8 cellular contexts compared by ENCODE assay signal in genomic region chrX:118726887-118727685, GRCh38. TPM values are rescaled to one million over a fixed set of nuclear protein-coding genes. Genes with fewer than 3 reads are reported as not detected.
A peak's percentile ranks its signal among the peaks of the same experiment; 100 is the strongest.
DNase-seq lines count a peak whose midpoint lies in the region; ATAC-seq, FAIRE-seq and TF ChIP-seq lines count a peak whose summit lies in the region.

Gene IL13RA1 (plus strand): TSS chrX:118727606. CDS start chrX:118727639, 33 bp downstream.

- H3K4me1 ChIP-seq in ACC112 (ENCODE audit: control insufficient read depth, insufficient read depth, low read length, unreplicated experiment) = peaks cover 36% of the 10 kb centered on the region

- peak within 1 kb of the TSS; percentile 83 for H3K4me3 ChIP-seq in ACC112 (ENCODE audit: low read depth, low read length)

- no peak for TF ChIP-seq CTCF in neural crest cell (conservative IDR thresholded peaks at IDR 0.05)

- H3K27ac ChIP-seq in ACC112 (ENCODE audit: low read depth, low read length) = peak within 1 kb of the TSS; percentile 78

- H3K4me1 Mint-ChIP-seq in activated naive CD4-positive, alpha-beta T cell treated with anti-CD3 and anti-CD28 coated beads, Interleukin-2, amount 50 U/mL, for 24 hours = no peaks in the 10 kb centered on the region
- H3K4me1 Mint-ChIP-seq in neural crest cell = peaks cover 13% of the 10 kb centered on the region

- no peak within 1 kb of the TSS for H3K27ac Mint-ChIP-seq in activated naive CD4-positive, alpha-beta T cell treated with anti-CD3 and anti-CD28 coated beads, Interleukin-2, amount 50 U/mL, for 24 hours
- no peak within 1 kb of the TSS for H3K27ac Mint-ChIP-seq in neural crest cell (ENCODE audit: unreplicated experiment)

- H3K9me3 Mint-ChIP-seq in activated naive CD4-positive, alpha-beta T cell treated with anti-CD3 and anti-CD28 coated beads, Interleukin-2, amount 50 U/mL, for 24 hours = no peaks in the 10 kb centered on the region
- peaks cover 3% of the 10 kb centered on the region for H3K9me3 Mint-ChIP-seq in neural crest cell

- H2AFZ ChIP-seq in ACC112 (ENCODE audit: low read length, unreplicated experiment) = peak within 1 kb of the TSS; percentile 91

- ATAC-seq in GM18502 (IDR thresholded peaks at IDR 0.05; ENCODE audit: poor library complexity, unreplicated experiment) (peak; percentile 62), HG03439 (IDR thresholded peaks at IDR 0.05; ENCODE audit: unreplicated experiment) (peak; percentile 68)

- no peaks in the 10 kb centered on the region for H3K27me3 ChIP-seq in ACC112 (ENCODE audit: insufficient read depth, low read length)

- no peak for FAIRE-seq in frontal cortex (lab: Jason Lieb, UNC)

- peaks cover 10% of the 10 kb centered on the region for H3K27me3 Mint-ChIP-seq in activated naive CD4-positive, alpha-beta T cell treated with anti-CD3 and anti-CD28 coated beads, Interleukin-2, amount 50 U/mL, for 24 hours
- peaks cover 7% of the 10 kb centered on the region for H3K27me3 Mint-ChIP-seq in neural crest cell (ENCODE audit: low read depth)

- DNase-seq in NCI-H748 (lab: John Stamatoyannopoulos, UW; ENCODE audit: unreplicated experiment) (peak; percentile 97), frontal cortex (ENCODE audit: low spot score in 2 of 2) (peak; percentile 52), neural crest cell (ENCODE audit: low read depth, low spot score) (peak; percentile 54), T-helper 9 cell (no peak)

- H3K4me3 Mint-ChIP-seq in activated naive CD4-positive, alpha-beta T cell treated with anti-CD3 and anti-CD28 coated beads, Interleukin-2, amount 50 U/mL, for 24 hours = peak within 1 kb of the TSS; percentile 71
- peak within 1 kb of the TSS; percentile 79 for H3K4me3 Mint-ChIP-seq in neural crest cell

- H3K36me3 Mint-ChIP-seq in activated naive CD4-positive, alpha-beta T cell treated with anti-CD3 and anti-CD28 coated beads, Interleukin-2, amount 50 U/mL, for 24 hours = no peaks in the 10 kb centered on the region
- peaks cover 2% of the 10 kb centered on the region for H3K36me3 Mint-ChIP-seq in neural crest cell (ENCODE audit: low read depth)

- no peaks in the 10 kb centered on the region for H3K36me3 ChIP-seq in ACC112 (ENCODE audit: insufficient read depth, low read length)

- peaks cover 22% of the 10 kb centered on the region for H3K79me2 ChIP-seq in ACC112 (ENCODE audit: control insufficient read depth, insufficient read depth, low read length, unreplicated experiment)

RNA-seq across cellular contexts. Expression of gene IL13RA1, which starts in this region (rescaled TPM):
- total RNA-seq in frontal cortex (2.9 TPM), neural crest cell (9.9 and 10.2 TPM in 2 replicates)
